In genomic region chr5:107023732-107024131, GRCh38 we compare ENCODE assay signal across 28 cellular contexts.
"Had no signal": no experiment of that assay in that cellular context is flagged by ENCODE, and none has a peak within 500 bp of the region (broad histone marks: within the 10 kb centered on the region; RNA-seq: fewer than 3 reads in every experiment).

No MANE protein-coding gene starts in this region.

- H3K4me1 Mint-ChIP-seq: activated CD4-positive, alpha-beta T cell treated with anti-CD3 and anti-CD28 coated beads for 36 hours; activated naive CD4-positive, alpha-beta T cell treated with anti-CD3 and anti-CD28 coated beads, Interleukin-2, amount 10 ng/mL, durations not matched to agents 7 days and 5 days; activated naive CD8-positive, alpha-beta T cell treated with anti-CD3 and anti-CD28 coated beads, Interleukin-2, amount 10 ng/mL, durations not matched to agents 7 days and 5 days; naive B cell; T-cell had no signal

- H3K36me3 Mint-ChIP-seq: activated naive CD4-positive, alpha-beta T cell treated with anti-CD3 and anti-CD28 coated beads, Interleukin-2, amount 10 ng/mL, durations not matched to agents 7 days and 5 days; activated naive CD8-positive, alpha-beta T cell treated with anti-CD3 and anti-CD28 coated beads, Interleukin-2, amount 10 ng/mL, durations not matched to agents 7 days and 5 days; naive B cell; T-cell had no signal

- H3K4me1 ChIP-seq: heart right ventricle, right atrium auricular region, spleen, tibial nerve had no signal

- H3K27ac Mint-ChIP-seq: activated CD4-positive, alpha-beta T cell treated with anti-CD3 and anti-CD28 coated beads for 36 hours; activated naive CD4-positive, alpha-beta T cell treated with anti-CD3 and anti-CD28 coated beads, Interleukin-2, amount 10 ng/mL, durations not matched to agents 7 days and 5 days; activated naive CD8-positive, alpha-beta T cell treated with anti-CD3 and anti-CD28 coated beads, Interleukin-2, amount 10 ng/mL, durations not matched to agents 7 days and 5 days; activated T-helper 1 cell treated with anti-CD3 and anti-CD28 coated beads, Interleukin-12 subunit alpha, Interleukin-12 subunit beta, Interleukin-2, Interleukin-4 antibody, amounts not matched to agents 30 ng/mL and 10 ng/mL and 1 ng/mL, durations not matched to agents 14 hours and 24 hours and 36 hours; T-cell had no signal

- H3K9me3 ChIP-seq: heart right ventricle, right atrium auricular region, spleen, tibial nerve had no signal

- FAIRE-seq: astrocyte, colon, endometrium, islet of Langerhans had no signal

- H3K36me3 ChIP-seq: brain microvascular endothelial cell, heart right ventricle, right atrium auricular region, spleen, tibial nerve had no signal

- H3K9me3 Mint-ChIP-seq: activated naive CD4-positive, alpha-beta T cell treated with anti-CD3 and anti-CD28 coated beads, Interleukin-2, amount 10 ng/mL, durations not matched to agents 7 days and 5 days; activated T-helper 1 cell treated with anti-CD3 and anti-CD28 coated beads, Interleukin-12 subunit alpha, Interleukin-12 subunit beta, Interleukin-2, Interleukin-4 antibody, amounts not matched to agents 30 ng/mL and 10 ng/mL and 1 ng/mL, durations not matched to agents 14 hours and 24 hours and 36 hours had no signal

- DNase-seq: activated CD4-positive, alpha-beta T cell treated with anti-CD3 and anti-CD28 coated beads for 36 hours; activated CD4-positive, alpha-beta T cell treated with anti-CD3 and anti-CD28 coated beads, Interleukin-2, amount 50 U/mL, for 4 hours; activated CD4-positive, CD25-positive, alpha-beta regulatory T cell; activated CD8-positive, alpha-beta memory T cell treated with anti-CD3 and anti-CD28 coated beads for 24 hours; activated gamma-delta T cell; activated naive CD4-positive, alpha-beta T cell treated with anti-CD3 and anti-CD28 coated beads, Interleukin-2, amount 10 ng/mL, durations not matched to agents 7 days and 5 days; activated naive CD8-positive, alpha-beta T cell treated with anti-CD3 and anti-CD28 coated beads, Interleukin-2, amount 10 ng/mL, durations not matched to agents 7 days and 5 days; activated T-cell treated with anti-CD3 and anti-CD28 coated beads, Interleukin-2, amount 50 U/mL, for 1 hour; amniotic stem cell; brain microvascular endothelial cell; central memory CD4-positive, alpha-beta T cell; dermis blood vessel endothelial cell; effector CD4-positive, alpha-beta T cell; foreskin melanocyte; heart right ventricle; left ventricle myocardium superior; naive B cell; nucleus accumbens; spleen; stimulated activated naive CD4-positive, alpha-beta T cell; T-cell had no signal

- H3K4me3 Mint-ChIP-seq: activated CD4-positive, alpha-beta T cell treated with anti-CD3 and anti-CD28 coated beads for 36 hours; activated naive CD4-positive, alpha-beta T cell treated with anti-CD3 and anti-CD28 coated beads, Interleukin-2, amount 10 ng/mL, durations not matched to agents 7 days and 5 days; activated naive CD8-positive, alpha-beta T cell treated with anti-CD3 and anti-CD28 coated beads, Interleukin-2, amount 10 ng/mL, durations not matched to agents 7 days and 5 days; activated T-helper 1 cell treated with anti-CD3 and anti-CD28 coated beads, Interleukin-12 subunit alpha, Interleukin-12 subunit beta, Interleukin-2, Interleukin-4 antibody, amounts not matched to agents 30 ng/mL and 10 ng/mL and 1 ng/mL, durations not matched to agents 14 hours and 24 hours and 36 hours; naive B cell; T-cell had no signal

- H3K4me3 ChIP-seq: heart right ventricle, right atrium auricular region, spleen, tibial nerve had no signal

- H3K27me3 Mint-ChIP-seq: activated CD4-positive, alpha-beta T cell treated with anti-CD3 and anti-CD28 coated beads for 36 hours; activated naive CD4-positive, alpha-beta T cell treated with anti-CD3 and anti-CD28 coated beads, Interleukin-2, amount 10 ng/mL, durations not matched to agents 7 days and 5 days; activated naive CD8-positive, alpha-beta T cell treated with anti-CD3 and anti-CD28 coated beads, Interleukin-2, amount 10 ng/mL, durations not matched to agents 7 days and 5 days; naive B cell; T-cell had no signal

- H3K27me3 ChIP-seq: brain microvascular endothelial cell, heart right ventricle, right atrium auricular region, spleen, tibial nerve had no signal

- H3K27ac ChIP-seq: brain microvascular endothelial cell, heart right ventricle, right atrium auricular region, spleen, tibial nerve had no signal
